In genomic region chr12:6822461-6823135, GRCh38 we compare ENCODE assay signal across 13 cellular contexts. TPM values are rescaled to one million over a fixed set of nuclear protein-coding genes. Genes with fewer than 3 reads are reported as not detected.
DNase-seq lines count a peak whose midpoint lies in the region; ATAC-seq, FAIRE-seq and TF ChIP-seq lines count a peak whose summit lies in the region.
"Had no signal": no experiment of that assay in that cellular context is flagged by ENCODE, and none has a peak within 500 bp of the region (broad histone marks: within the 10 kb centered on the region; RNA-seq: fewer than 3 reads in every experiment).

No MANE protein-coding gene starts in this region.

- FAIRE-seq in K562 (lab: Jason Lieb, UNC), result no peak

- no peaks in the 10 kb centered on the region for H3K9me1 ChIP-seq in K562 (ENCODE audit: control insufficient read depth, insufficient read depth, low read length)

- H2AFZ ChIP-seq in K562 (ENCODE audit: low read depth, low read length), result no peak overlapping the region

- H3K9me3 ChIP-seq in K562 (replicated peaks; ENCODE audit: control insufficient read depth, insufficient read depth, low read depth, low read length), result no peaks in the 10 kb centered on the region

- TF ChIP-seq RAD21 in K562 (CRISPR knock-in tag; conservative IDR thresholded peaks at IDR 0.05 in 1 of 2, IDR thresholded peaks at IDR 0.05 in 1 of 2), result no peak

- POLR2A ChIA-PET in K562 (lab: Yijun Ruan, JAX), result interaction anchor here (1.0 kb wide), 1 partner anchor 10 kb away, joined by 3 read pairs; no protein-coding TSS in a partner anchor

- no peak for TF ChIP-seq POLR2A in K562 (conservative IDR thresholded peaks at IDR 0.05)

- no peak for DNase-seq in activated T-cell treated with anti-CD3 and anti-CD28 coated beads, Interleukin-2, amount 50 U/mL, for 24 hours
- DNase-seq in activated T-cell treated with anti-CD3 and anti-CD28 coated beads, Interleukin-2, amount 50 U/mL, for 1 hour, result no peak
- DNase-seq in K562 (ENCODE audit: extremely low read depth in 1 of 4, low spot score in 3 of 4), result no peak
- DNase-seq in islet precursor cell, result peak; percentile 47
- DNase-seq in superior temporal gyrus (ENCODE audit: extremely low spot score), result peak; percentile 23
- DNase-seq in NCI-H1048 (lab: John Stamatoyannopoulos, UW), result no peak
- DNase-seq: activated CD4-positive, alpha-beta T cell treated with anti-CD3 and anti-CD28 coated beads for 36 hours; effector CD8-positive, alpha-beta T cell; naive B cell; stimulated activated CD4-positive, alpha-beta T cell treated with anti-CD3 and anti-CD28 coated beads, Interleukin-1b, Interleukin-23, amount 100 ng/mL, for 48 hours had no signal

- H3K9ac ChIP-seq in K562 (ENCODE audit: insufficient read depth in 1 of 2, low read depth in 2 of 2, low read length in 2 of 2), result no peak overlapping the region

- H4K20me1 ChIP-seq in K562 (replicated peaks; ENCODE audit: control insufficient read depth, insufficient read depth, low read length), result no peaks in the 10 kb centered on the region

- peak overlapping the region; percentile 57 for H3K27ac Mint-ChIP-seq in activated T-cell treated with anti-CD3 and anti-CD28 coated beads, Interleukin-2, amount 50 U/mL, for 24 hours
- H3K27ac Mint-ChIP-seq: activated CD4-positive, alpha-beta T cell treated with anti-CD3 and anti-CD28 coated beads for 36 hours; stimulated activated naive CD8-positive, alpha-beta T cell treated with anti-CD3 and anti-CD28 coated beads, Interleukin-15, Interleukin-2, amounts not matched to agents 100 ng/mL and 50 ng/mL, for 24 hours had no signal

- TF ChIP-seq CTCF in K562 (IDR thresholded peaks at IDR 0.05 in 2 of 3, conservative IDR thresholded peaks at IDR 0.05 in 1 of 3; ENCODE audit: insufficient read depth in 2 of 3, low read depth in 1 of 3, low read length in 3 of 3), result no peak

- no peak for TF ChIP-seq EP300 in K562 (IDR thresholded peaks at IDR 0.05; ENCODE audit: low read length)

- no peak overlapping the region for H3K27ac ChIP-seq in K562 (ENCODE audit: extremely low read depth, low read depth, low read length)

- H3K9me3 Mint-ChIP-seq in activated T-cell treated with anti-CD3 and anti-CD28 coated beads, Interleukin-2, amount 50 U/mL, for 24 hours, result no peaks in the 10 kb centered on the region
- H3K9me3 Mint-ChIP-seq: naive B cell; stimulated activated naive CD8-positive, alpha-beta T cell treated with anti-CD3 and anti-CD28 coated beads, Interleukin-15, Interleukin-2, amounts not matched to agents 100 ng/mL and 50 ng/mL, for 24 hours had no signal

- peaks cover 24% of the 10 kb centered on the region for H3K36me3 Mint-ChIP-seq in activated T-cell treated with anti-CD3 and anti-CD28 coated beads, Interleukin-2, amount 50 U/mL, for 24 hours (ENCODE audit: low read depth)

- CTCF ChIA-PET in K562 (lab: Yijun Ruan, JAX; ENCODE audit: low intra/inter-chr PET ratio), result interaction anchor here (1.3 kb wide), 1 partner anchor 69 kb away, joined by 3 read pairs; no protein-coding TSS in a partner anchor

- WGBS in K562 (ENCODE audit: insufficient coverage, low coverage, missing lambda C conversion rate), result 6% methylated on average over 2 of the region's 7 CpGs

- in situ Hi-C loops in K562 (cut with MboI), result no loop called here

- BruUV-seq in K562 (replicated peaks; lab: Mats Ljungman, UMichigan), result no TSS peak

- no peak overlapping the region for H3K4me3 Mint-ChIP-seq in activated T-cell treated with anti-CD3 and anti-CD28 coated beads, Interleukin-2, amount 50 U/mL, for 24 hours
- H3K4me3 Mint-ChIP-seq: activated CD4-positive, alpha-beta T cell treated with anti-CD3 and anti-CD28 coated beads for 36 hours had no signal

- H3K4me1 ChIP-seq in K562 (replicated peaks in 1 of 2; ENCODE audit: control insufficient read depth in 2 of 2, insufficient read depth in 2 of 2, low read length in 2 of 2), result peaks cover 14 to 35% of the 10 kb centered on the region in 2 experiments; a peak in 4 of 5 replicates

- ATAC-seq in K562, result no peak
- ATAC-seq in HG03159 (IDR thresholded peaks at IDR 0.05; ENCODE audit: unreplicated experiment), result no peak
- ATAC-seq in GM21529 (IDR thresholded peaks at IDR 0.05; ENCODE audit: unreplicated experiment), result no peak
- ATAC-seq: activated CD4-positive, alpha-beta T cell treated with anti-CD3 and anti-CD28 coated beads for 36 hours had no signal

- H3K4me3 ChIP-seq in K562, result no peak overlapping the region

- peaks cover 0 to 4% of the 10 kb centered on the region in 2 experiments; a peak in 2 of 5 replicates for H3K27me3 ChIP-seq in K562 (ENCODE audit: control insufficient read depth in 2 of 2, insufficient read depth in 2 of 2, low read length in 2 of 2)

- H3K4me1 Mint-ChIP-seq in activated T-cell treated with anti-CD3 and anti-CD28 coated beads, Interleukin-2, amount 50 U/mL, for 24 hours (ENCODE audit: low read depth), result peaks cover 23% of the 10 kb centered on the region

- no peaks in the 10 kb centered on the region; the same call in 2 of the 3 replicates for H3K79me2 ChIP-seq in K562 (ENCODE audit: control insufficient read depth, insufficient read depth, low read length)

- intact Hi-C loops in K562 (cut with micrococcal nuclease), result loop anchor here (10.0 kb wide), 2 partner anchors 208 to 268 kb away; partner anchors contain the start of gene IFFO1

- no peak overlapping the region for H3K4me2 ChIP-seq in K562 (ENCODE audit: insufficient read depth, low read length)

- peaks cover 60% of the 10 kb centered on the region for H3K27me3 Mint-ChIP-seq in activated T-cell treated with anti-CD3 and anti-CD28 coated beads, Interleukin-2, amount 50 U/mL, for 24 hours

- no peaks in the 10 kb centered on the region for H3K36me3 ChIP-seq in K562 (ENCODE audit: control insufficient read depth, insufficient read depth, low read length)

RNA-seq across cellular contexts. Expression of gene GPR162, which starts 1.0 kb away (rescaled TPM):
- total RNA-seq in K562 (2011; cell fraction: chromatin; rRNA removed; ENCODE audit: low replicate concordance), result 1.5 and 4.5 TPM in 2 replicates
- 2.9 and 5.0 TPM in 2 replicates for total RNA-seq in K562 (2011; cell fraction: nucleolus; rRNA removed)
- total RNA-seq in K562 (2011; cell fraction: nucleoplasm; rRNA removed), result 1.9 and 2.9 TPM in 2 replicates
- total RNA-seq in K562 (2014; rRNA removed) (1.1 and 1.7 TPM in 2 replicates), K562 (2014; rRNA removed; fragmentation: Illumina TruSeq; extraction: Trizol) (0.35 and 0.65 TPM in 2 replicates), K562 (2015; rRNA removed; fragmentation: Illumina TruSeq; extraction: Trizol) (0.65 and 1.1 TPM in 2 replicates), K562 (2021) (1.4 and 1.7 TPM in 2 replicates)
- polyA plus RNA-seq in K562 (2011; rRNA removed) (1.0 and 2.7 TPM in 2 replicates), K562 (2014; fragmentation: Illumina TruSeq; extraction: Trizol) (1.1 and 1.7 TPM in 2 replicates), K562 (2014; fragmentation: Nextera tagmentation; extraction: Ambion mirVana) (not detected), K562 (2014; rRNA removed) (1.8 and 2.8 TPM in 2 replicates)
- 1.8 and 2.4 TPM in 2 replicates for polyA plus RNA-seq in K562 (2011; cell fraction: cytosol; rRNA removed)
- polyA plus RNA-seq in K562 (2011; cell fraction: nucleus; rRNA removed), result 10.2 and 20.1 TPM in 2 replicates
- 1.6 and 2.0 TPM in 2 replicates for polyA plus RNA-seq in K562 (2012)
- polyA minus RNA-seq in K562 (2011; rRNA and poly(A)+ RNA removed), result 0.42 and 0.87 TPM in 2 replicates
- polyA minus RNA-seq in K562 (2011; cell fraction: cytosol; rRNA and poly(A)+ RNA removed), result 1.9 and 2.2 TPM in 2 replicates
- 0.67 and 2.7 TPM in 2 replicates for polyA minus RNA-seq in K562 (2011; cell fraction: nucleus; rRNA and poly(A)+ RNA removed)

RNA-seq across cellular contexts. Expression of gene P3H3, which starts 5.6 kb away (rescaled TPM):
- 20.0 and 79.4 TPM in 2 replicates for total RNA-seq in K562 (2011; cell fraction: chromatin; rRNA removed; ENCODE audit: low replicate concordance)
- 58.3 and 59.9 TPM in 2 replicates for total RNA-seq in K562 (2011; cell fraction: nucleolus; rRNA removed)
- total RNA-seq in K562 (2011; cell fraction: nucleoplasm; rRNA removed), result 31.2 and 33.2 TPM in 2 replicates
- total RNA-seq in K562 (2014; rRNA removed), result 7.1 and 9.5 TPM in 2 replicates
- 1.9 and 4.3 TPM in 2 replicates for total RNA-seq in K562 (2014; rRNA removed; fragmentation: Illumina TruSeq; extraction: Trizol)
- total RNA-seq in K562 (2015; rRNA removed; fragmentation: Illumina TruSeq; extraction: Trizol), result 6.6 and 8.0 TPM in 2 replicates
- 14.2 and 15.0 TPM in 2 replicates for total RNA-seq in K562 (2021)
- polyA plus RNA-seq in K562 (2011; rRNA removed), result 4.0 and 10.2 TPM in 2 replicates
- 6.0 and 7.6 TPM in 2 replicates for polyA plus RNA-seq in K562 (2011; cell fraction: cytosol; rRNA removed)
- polyA plus RNA-seq in K562 (2011; cell fraction: nucleus; rRNA removed), result 46.1 and 48.4 TPM in 2 replicates
- polyA plus RNA-seq in K562 (2012), result 12.1 and 18.5 TPM in 2 replicates
- polyA plus RNA-seq in K562 (2014; fragmentation: Illumina TruSeq; extraction: Trizol), result 4.8 and 7.3 TPM in 2 replicates
- under 1 TPM; 0.03 to 0.27 TPM for polyA plus RNA-seq in K562 (2014; fragmentation: Nextera tagmentation; extraction: Ambion mirVana)
- 10.2 and 13.2 TPM in 2 replicates for polyA plus RNA-seq in K562 (2014; rRNA removed)
- polyA minus RNA-seq in K562 (2011; rRNA and poly(A)+ RNA removed), result 2.6 and 3.3 TPM in 2 replicates
- 5.1 and 8.6 TPM in 2 replicates for polyA minus RNA-seq in K562 (2011; cell fraction: cytosol; rRNA and poly(A)+ RNA removed)
- polyA minus RNA-seq in K562 (2011; cell fraction: nucleus; rRNA and poly(A)+ RNA removed), result 16.0 and 31.5 TPM in 2 replicates

RNA-seq across cellular contexts. Expression of gene GNB3, which starts 18.1 kb away (rescaled TPM):
- total RNA-seq in K562 (2011; cell fraction: chromatin; rRNA removed; ENCODE audit: low replicate concordance), result 21.3 and 60.8 TPM in 2 replicates
- 31.3 and 31.9 TPM in 2 replicates for total RNA-seq in K562 (2011; cell fraction: nucleolus; rRNA removed)
- 25.8 and 28.7 TPM in 2 replicates for total RNA-seq in K562 (2011; cell fraction: nucleoplasm; rRNA removed)
- total RNA-seq in K562 (2014; rRNA removed), result 0.65 and 1.4 TPM in 2 replicates
- total RNA-seq in K562 (2014; rRNA removed; fragmentation: Illumina TruSeq; extraction: Trizol), result 0.61 and 1.8 TPM in 2 replicates
- total RNA-seq in K562 (2015; rRNA removed; fragmentation: Illumina TruSeq; extraction: Trizol), result 2.0 and 2.2 TPM in 2 replicates
- total RNA-seq in K562 (2021), result 3.4 and 4.5 TPM in 2 replicates
- polyA plus RNA-seq in K562 (2011; rRNA removed), result 1.9 and 6.8 TPM in 2 replicates
- polyA plus RNA-seq in K562 (2011; cell fraction: cytosol; rRNA removed), result 2.3 and 4.7 TPM in 2 replicates
- 36.2 and 42.6 TPM in 2 replicates for polyA plus RNA-seq in K562 (2011; cell fraction: nucleus; rRNA removed)
- polyA plus RNA-seq in K562 (2012), result 4.7 and 6.6 TPM in 2 replicates
- polyA plus RNA-seq in K562 (2014; fragmentation: Illumina TruSeq; extraction: Trizol), result 3.6 and 5.8 TPM in 2 replicates
- 1 to 10 TPM; 1.5 to 2.4 TPM for polyA plus RNA-seq in K562 (2014; fragmentation: Nextera tagmentation; extraction: Ambion mirVana)
- 2.9 and 6.1 TPM in 2 replicates for polyA plus RNA-seq in K562 (2014; rRNA removed)
- polyA minus RNA-seq in K562 (2011; rRNA and poly(A)+ RNA removed), result 0.84 and 2.3 TPM in 2 replicates
- 1.8 TPM in 1 of 2 replicates, not detected in the other for polyA minus RNA-seq in K562 (2011; cell fraction: cytosol; rRNA and poly(A)+ RNA removed)
- 4.6 and 8.8 TPM in 2 replicates for polyA minus RNA-seq in K562 (2011; cell fraction: nucleus; rRNA and poly(A)+ RNA removed)

RNA-seq across cellular contexts. Expression of gene CDCA3, which starts 28.5 kb away (rescaled TPM):
- 76.2 and 111 TPM in 2 replicates for total RNA-seq in K562 (2011; cell fraction: chromatin; rRNA removed; ENCODE audit: low replicate concordance)
- 89.6 and 97.7 TPM in 2 replicates for total RNA-seq in K562 (2011; cell fraction: nucleolus; rRNA removed)
- total RNA-seq in K562 (2011; cell fraction: nucleoplasm; rRNA removed), result 82.1 and 89.9 TPM in 2 replicates
- total RNA-seq in K562 (2014; rRNA removed) (55.1 and 71.3 TPM in 2 replicates), K562 (2014; rRNA removed; fragmentation: Illumina TruSeq; extraction: Trizol) (37.5 and 38.9 TPM in 2 replicates), K562 (2015; rRNA removed; fragmentation: Illumina TruSeq; extraction: Trizol) (62.3 and 62.7 TPM in 2 replicates), K562 (2021) (47.2 and 47.4 TPM in 2 replicates)
- polyA plus RNA-seq in K562 (2011; rRNA removed) (57.3 and 65.6 TPM in 2 replicates), K562 (2014; fragmentation: Illumina TruSeq; extraction: Trizol) (80.8 and 86.3 TPM in 2 replicates), K562 (2014; fragmentation: Nextera tagmentation; extraction: Ambion mirVana) (10 to 100 TPM; 24.2 to 30.6 TPM), K562 (2014; rRNA removed) (80.3 and 103 TPM in 2 replicates)
- polyA plus RNA-seq in K562 (2011; cell fraction: cytosol; rRNA removed), result 85.3 and 132 TPM in 2 replicates
- polyA plus RNA-seq in K562 (2011; cell fraction: nucleus; rRNA removed), result 187 and 242 TPM in 2 replicates
- 54.6 and 57.3 TPM in 2 replicates for polyA plus RNA-seq in K562 (2012)
- 32.5 and 43.7 TPM in 2 replicates for polyA minus RNA-seq in K562 (2011; rRNA and poly(A)+ RNA removed)
- polyA minus RNA-seq in K562 (2011; cell fraction: cytosol; rRNA and poly(A)+ RNA removed), result 44.4 and 45.3 TPM in 2 replicates
- polyA minus RNA-seq in K562 (2011; cell fraction: nucleus; rRNA and poly(A)+ RNA removed), result 54.7 and 69.0 TPM in 2 replicates

RNA-seq across cellular contexts. Expression of gene USP5, which starts 29.4 kb away (rescaled TPM):
- 34.6 and 100 TPM in 2 replicates for total RNA-seq in K562 (2011; cell fraction: chromatin; rRNA removed; ENCODE audit: low replicate concordance)
- total RNA-seq in K562 (2011; cell fraction: nucleolus; rRNA removed), result 63.3 and 65.9 TPM in 2 replicates
- total RNA-seq in K562 (2011; cell fraction: nucleoplasm; rRNA removed), result 36.9 and 44.7 TPM in 2 replicates
- 64.3 and 69.8 TPM in 2 replicates for total RNA-seq in K562 (2014; rRNA removed)
- 26.3 and 32.5 TPM in 2 replicates for total RNA-seq in K562 (2014; rRNA removed; fragmentation: Illumina TruSeq; extraction: Trizol)
- 59.4 and 59.8 TPM in 2 replicates for total RNA-seq in K562 (2015; rRNA removed; fragmentation: Illumina TruSeq; extraction: Trizol)
- total RNA-seq in K562 (2021), result 103 and 107 TPM in 2 replicates
- 48.6 and 52.9 TPM in 2 replicates for polyA plus RNA-seq in K562 (2011; rRNA removed)
- polyA plus RNA-seq in K562 (2011; cell fraction: cytosol; rRNA removed), result 43.0 and 64.9 TPM in 2 replicates
- 84.2 and 119 TPM in 2 replicates for polyA plus RNA-seq in K562 (2011; cell fraction: nucleus; rRNA removed)
- 53.9 and 72.4 TPM in 2 replicates for polyA plus RNA-seq in K562 (2012)
- polyA plus RNA-seq in K562 (2014; fragmentation: Illumina TruSeq; extraction: Trizol), result 72.8 and 91.3 TPM in 2 replicates
- polyA plus RNA-seq in K562 (2014; fragmentation: Nextera tagmentation; extraction: Ambion mirVana), result 1 to 10 TPM; 1.4 to 3.4 TPM
- 44.9 and 45.4 TPM in 2 replicates for polyA plus RNA-seq in K562 (2014; rRNA removed)
- 54.8 and 77.1 TPM in 2 replicates for polyA minus RNA-seq in K562 (2011; rRNA and poly(A)+ RNA removed)
- 44.9 and 47.5 TPM in 2 replicates for polyA minus RNA-seq in K562 (2011; cell fraction: cytosol; rRNA and poly(A)+ RNA removed)
- 22.6 and 28.9 TPM in 2 replicates for polyA minus RNA-seq in K562 (2011; cell fraction: nucleus; rRNA and poly(A)+ RNA removed)

Comparison
In these comparisons a context has a peak if more than half of its experiments do, and no peak if none do; other contexts are left out.
1. DNase-seq: peak in islet precursor cell (single experiment) and superior temporal gyrus (single experiment); none in activated T-cell treated with anti-CD3 and anti-CD28 coated beads, Interleukin-2, amount 50 U/mL, for 24 hours (single experiment), activated T-cell treated with anti-CD3 and anti-CD28 coated beads, Interleukin-2, amount 50 U/mL, for 1 hour (single experiment), K562 (0 of 4) and NCI-H1048 (single experiment).